ENCODE assay signal across 8 cellular contexts in the genomic region with DNA sequence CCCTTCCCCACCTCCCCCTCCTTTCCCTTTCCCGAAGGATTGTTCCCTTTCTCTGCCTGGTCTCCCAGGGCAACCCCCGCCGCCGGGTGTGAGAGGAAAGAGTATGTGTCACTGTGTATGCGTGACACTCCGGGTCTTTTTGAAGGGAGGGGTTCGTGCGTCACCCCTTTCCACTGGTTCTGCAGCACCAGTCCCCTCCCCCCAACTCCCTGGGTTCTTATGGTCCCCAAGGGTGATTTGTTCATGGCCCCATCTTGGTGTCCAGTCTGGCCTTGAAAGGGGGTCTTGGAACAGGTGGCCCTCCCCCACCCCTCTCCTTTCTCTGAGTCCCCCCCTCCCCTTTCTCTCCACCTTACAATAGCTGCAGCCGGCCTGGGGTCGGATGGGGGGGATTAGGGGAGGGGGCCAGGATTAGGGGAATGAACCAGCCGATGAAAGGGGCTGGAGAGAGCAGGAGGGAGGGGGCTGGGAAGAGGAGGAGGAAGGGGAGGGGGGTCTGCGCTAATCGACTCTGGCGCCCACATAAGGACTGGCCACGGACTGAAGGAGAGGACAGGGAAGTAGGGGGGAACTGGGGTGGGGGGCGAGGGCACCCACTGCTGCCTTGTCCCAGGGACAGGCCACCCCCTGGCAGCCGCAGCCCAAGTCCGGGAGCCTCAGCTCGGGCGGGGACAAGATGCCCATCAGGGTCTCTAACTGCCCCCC. TPM values are rescaled to one million over a fixed set of nuclear protein-coding genes. Genes with fewer than 3 reads are reported as not detected.
A peak's percentile ranks its signal among the peaks of the same experiment; 100 is the strongest.
DNase-seq lines count a peak whose midpoint lies in the region; ATAC-seq and TF ChIP-seq lines count a peak whose summit lies in the region.

No MANE protein-coding gene starts in this region.

- ATAC-seq in activated T-helper 17 cell treated with anti-CD3 and anti-CD28 coated beads, Interleukin-2, amount 50 U/mL, for 72 hours (replicated peaks) = no peak

- no peak for TF ChIP-seq EP300 in suprapubic skin (IDR thresholded peaks at IDR 0.05)

- peaks cover 47% of the 10 kb centered on the region for H3K27me3 ChIP-seq in iPS-20b (ENCODE audit: insufficient read depth, low read length)
- no peaks in the 10 kb centered on the region for H3K27me3 ChIP-seq in suprapubic skin

- DNase-seq in activated T-cell treated with anti-CD3 and anti-CD28 coated beads, Interleukin-2, amount 50 U/mL, for 24 hours = no peak
- DNase-seq in activated T-cell treated with anti-CD3 and anti-CD28 coated beads, Interleukin-2, amount 50 U/mL, for 1 hour = no peak
- DNase-seq in suprapubic skin (ENCODE audit: low spot score in 2 of 2) = peak in 1 of 2 donors; percentile 68
- DNase-seq in COLO829 (ENCODE audit: low spot score) = no peak
- DNase-seq in ureter (ENCODE audit: low spot score) = no peak
- DNase-seq in central memory CD4-positive, alpha-beta T cell = no peak

- peaks cover 68% of the 10 kb centered on the region for H3K36me3 Mint-ChIP-seq in activated T-cell treated with anti-CD3 and anti-CD28 coated beads, Interleukin-2, amount 50 U/mL, for 24 hours (ENCODE audit: low read depth)
- peaks cover 70% of the 10 kb centered on the region for H3K36me3 Mint-ChIP-seq in activated T-helper 17 cell treated with anti-CD3 and anti-CD28 coated beads, Interleukin-2, amount 50 U/mL, for 72 hours (ENCODE audit: low read depth)

- no peak for TF ChIP-seq POLR2A in suprapubic skin (IDR thresholded peaks at IDR 0.05)

- peak overlapping the region; percentile 83 for H3K4me3 Mint-ChIP-seq in activated T-cell treated with anti-CD3 and anti-CD28 coated beads, Interleukin-2, amount 50 U/mL, for 24 hours
- peak overlapping the region; percentile 100 for H3K4me3 Mint-ChIP-seq in activated T-helper 17 cell treated with anti-CD3 and anti-CD28 coated beads, Interleukin-2, amount 50 U/mL, for 72 hours

- H3K4me1 Mint-ChIP-seq in activated T-cell treated with anti-CD3 and anti-CD28 coated beads, Interleukin-2, amount 50 U/mL, for 24 hours (ENCODE audit: low read depth) = peaks cover 64% of the 10 kb centered on the region
- H3K4me1 Mint-ChIP-seq in activated T-helper 17 cell treated with anti-CD3 and anti-CD28 coated beads, Interleukin-2, amount 50 U/mL, for 72 hours = peaks cover 51% of the 10 kb centered on the region

- H3K9me3 Mint-ChIP-seq in activated T-cell treated with anti-CD3 and anti-CD28 coated beads, Interleukin-2, amount 50 U/mL, for 24 hours = no peaks in the 10 kb centered on the region
- no peaks in the 10 kb centered on the region for H3K9me3 Mint-ChIP-seq in activated T-helper 17 cell treated with anti-CD3 and anti-CD28 coated beads, Interleukin-2, amount 50 U/mL, for 72 hours

- 16% methylated on average over 20 of the region's 20 CpGs for WGBS in suprapubic skin

- H3K27ac ChIP-seq in iPS-20b (ENCODE audit: low read length) = no peak overlapping the region
- H3K27ac ChIP-seq in suprapubic skin = peak overlapping the region; percentile 88

- H3K36me3 ChIP-seq in iPS-20b (ENCODE audit: insufficient read depth, low read depth, low read length) (peaks cover 37% of the 10 kb centered on the region), suprapubic skin (peaks cover 21% of the 10 kb centered on the region)

- peaks cover 16% of the 10 kb centered on the region for H3K4me1 ChIP-seq in iPS-20b (ENCODE audit: insufficient read depth, low read length)
- peaks cover 45% of the 10 kb centered on the region for H3K4me1 ChIP-seq in suprapubic skin

- peak overlapping the region; percentile 99 for H3K27ac Mint-ChIP-seq in activated T-cell treated with anti-CD3 and anti-CD28 coated beads, Interleukin-2, amount 50 U/mL, for 24 hours
- H3K27ac Mint-ChIP-seq in activated T-helper 17 cell treated with anti-CD3 and anti-CD28 coated beads, Interleukin-2, amount 50 U/mL, for 72 hours = peak overlapping the region; percentile 91

- peak overlapping the region; percentile 89; the same call in 1 of the 2 replicates for H3K4me3 ChIP-seq in iPS-20b (ENCODE audit: low read length)
- peak overlapping the region; percentile 86 for H3K4me3 ChIP-seq in suprapubic skin

- no peaks in the 10 kb centered on the region for H3K9me3 ChIP-seq in iPS-20b (ENCODE audit: insufficient read depth, low read depth, low read length)
- H3K9me3 ChIP-seq in suprapubic skin = no peaks in the 10 kb centered on the region

- no peaks in the 10 kb centered on the region for H3K27me3 Mint-ChIP-seq in activated T-cell treated with anti-CD3 and anti-CD28 coated beads, Interleukin-2, amount 50 U/mL, for 24 hours
- H3K27me3 Mint-ChIP-seq in activated T-helper 17 cell treated with anti-CD3 and anti-CD28 coated beads, Interleukin-2, amount 50 U/mL, for 72 hours = no peaks in the 10 kb centered on the region

- TF ChIP-seq CTCF in suprapubic skin (IDR thresholded peaks at IDR 0.05) = no peak

- H3K9ac ChIP-seq in iPS-20b (ENCODE audit: low read depth, low read length) = peak overlapping the region; percentile 85; the same call in 1 of the 2 replicates

RNA-seq across cellular contexts. Expression of a gene that starts 1.3 kb away (rescaled TPM):
- total RNA-seq in activated T-helper 17 cell treated with anti-CD3 and anti-CD28 coated beads, Interleukin-2, amount 50 U/mL, for 72 hours = 10 to 100 TPM; 22.7 to 25.1 TPM
- total RNA-seq in suprapubic skin (10 to 100 TPM; 11.5 to 18.1 (median 14.9) TPM), ureter (50.6 TPM)

RNA-seq across cellular contexts. Expression of a gene that starts 2.6 kb away (rescaled TPM):
- 10 to 100 TPM in 1 of 2 donors, 1 to 10 TPM in 1; 3.4 to 13.1 TPM for total RNA-seq in activated T-helper 17 cell treated with anti-CD3 and anti-CD28 coated beads, Interleukin-2, amount 50 U/mL, for 72 hours
- total RNA-seq in suprapubic skin (10 to 100 TPM; 26.2 to 66.0 (median 50.5) TPM), ureter (28.6 TPM)

RNA-seq across cellular contexts. Expression of a gene that starts 6.3 kb away (rescaled TPM):
- 10 to 100 TPM; 50.5 to 65.0 TPM for total RNA-seq in activated T-helper 17 cell treated with anti-CD3 and anti-CD28 coated beads, Interleukin-2, amount 50 U/mL, for 72 hours
- total RNA-seq in suprapubic skin (10 to 100 TPM; 29.3 to 46.3 (median 41.9) TPM), ureter (60.7 TPM)

RNA-seq across cellular contexts. Expression of a gene that starts 6.6 kb away (rescaled TPM):
- 10 to 100 TPM; 31.0 to 68.7 TPM for total RNA-seq in activated T-helper 17 cell treated with anti-CD3 and anti-CD28 coated beads, Interleukin-2, amount 50 U/mL, for 72 hours
- total RNA-seq in suprapubic skin (10 to 100 TPM; 18.6 to 47.9 (median 26.9) TPM), ureter (50.8 TPM)

RNA-seq across cellular contexts. Expression of a gene that starts 14.7 kb away (rescaled TPM):
- total RNA-seq in activated T-helper 17 cell treated with anti-CD3 and anti-CD28 coated beads, Interleukin-2, amount 50 U/mL, for 72 hours = 1 to 10 TPM; 1.2 to 3.3 TPM
- under 1 TPM; 0.21 to 0.97 (median 0.40) TPM for total RNA-seq in suprapubic skin
- 0.96 TPM for total RNA-seq in ureter
